10 cellular contexts compared by ENCODE assay signal in genomic region chr15:44550256-44550655, GRCh38. TPM values are rescaled to one million over a fixed set of nuclear protein-coding genes. Genes with fewer than 3 reads are reported as not detected.
DNase-seq lines count a peak whose midpoint lies in the region; ATAC-seq and TF ChIP-seq lines count a peak whose summit lies in the region.
"Had no signal": no experiment of that assay in that cellular context is flagged by ENCODE, and none has a peak within 500 bp of the region (broad histone marks: within the 10 kb centered on the region; RNA-seq: fewer than 3 reads in every experiment).

No MANE protein-coding gene starts in this region.

- no peak overlapping the region for H3K27ac Mint-ChIP-seq in nephron progenitor cell

- H3K9me3 Mint-ChIP-seq in nephron progenitor cell: no peaks in the 10 kb centered on the region

- no peak for ATAC-seq in DND-41 (ENCODE audit: insufficient read depth, low read depth)

- H3K9ac ChIP-seq in DND-41 (ENCODE audit: low read depth, low read length) (no peak overlapping the region), colonic mucosa (ENCODE audit: low read depth in 2 of 2, low read length in 2 of 2) (no peak overlapping the region)

- no peak for DNase-seq in DND-41
- peak; percentile 27 for DNase-seq in NCI-H1694 (lab: John Stamatoyannopoulos, UW)
- DNase-seq in colonic mucosa: no peak
- no peak for DNase-seq in nephron progenitor cell
- DNase-seq in nucleus accumbens (lab: John Stamatoyannopoulos, UW): no peak
- no peak for DNase-seq in GM19240 (ENCODE audit: insufficient read length, low spot score)
- no peak for DNase-seq in cerebellar nuclear complex (lab: John Stamatoyannopoulos, UW)
- DNase-seq: activated naive CD4-positive, alpha-beta T cell treated with Interleukin-2 at 50 U/mL for 16 hours; NCI-H524 treated with DMSO at 0.1 percent for 48 hours; stimulated activated naive CD4-positive, alpha-beta T cell treated with Interleukin-2 at 50 U/mL for 16 hours had no signal

- H3K4me3 Mint-ChIP-seq in nephron progenitor cell: no peak overlapping the region

- H3K27me3 ChIP-seq in DND-41 (ENCODE audit: insufficient read depth, low read length, poor library complexity) (no peaks in the 10 kb centered on the region), colonic mucosa (no peaks in the 10 kb centered on the region)

- TF ChIP-seq CTCF in DND-41 (IDR thresholded peaks at IDR 0.05; ENCODE audit: borderline replicate concordance, extremely low read depth, low read length, poor library complexity, severe bottlenecking) (peak; percentile 10), colonic mucosa (IDR thresholded peaks at IDR 0.05) (peak; percentile 32), nephron progenitor cell (IDR thresholded peaks at IDR 0.05) (peak; percentile 25)

- H3K36me3 Mint-ChIP-seq in nephron progenitor cell (ENCODE audit: low read depth): peaks cover 72% of the 10 kb centered on the region

- no peaks in the 10 kb centered on the region for H3K9me3 ChIP-seq in DND-41 (ENCODE audit: insufficient read depth, low read length, severe bottlenecking)
- no peaks in the 10 kb centered on the region for H3K9me3 ChIP-seq in colonic mucosa

- peaks cover 23% of the 10 kb centered on the region; the same call in 1 of the 2 replicates for H4K20me1 ChIP-seq in DND-41 (ENCODE audit: insufficient read depth, low read length)

- H3K4me3 ChIP-seq in DND-41 (ENCODE audit: low read depth in 1 of 2, low read length in 2 of 2): no peak overlapping the region
- no peak overlapping the region for H3K4me3 ChIP-seq in colonic mucosa

- no peaks in the 10 kb centered on the region for H3K4me1 Mint-ChIP-seq in nephron progenitor cell

- H3K4me1 ChIP-seq in DND-41 (ENCODE audit: insufficient read depth, low read length): no peaks in the 10 kb centered on the region
- peaks cover 4% of the 10 kb centered on the region for H3K4me1 ChIP-seq in colonic mucosa

- no peaks in the 10 kb centered on the region for H3K27me3 Mint-ChIP-seq in nephron progenitor cell (ENCODE audit: low read depth, poor library complexity)

- intact Hi-C loops in colonic mucosa (cut with DNase I): no loop called here

- no peak overlapping the region for H2AFZ ChIP-seq in DND-41 (ENCODE audit: low read depth, low read length)

- peaks cover 61% of the 10 kb centered on the region for H3K79me2 ChIP-seq in DND-41 (ENCODE audit: insufficient read depth, low read length)

- H3K27ac ChIP-seq in DND-41 (ENCODE audit: low read length) (no peak overlapping the region), colonic mucosa (no peak overlapping the region)

- no peak overlapping the region for H3K4me2 ChIP-seq in DND-41 (ENCODE audit: insufficient read depth, low read length)

- H3K36me3 ChIP-seq in DND-41 (ENCODE audit: insufficient read depth, low read length) (peaks cover 55% of the 10 kb centered on the region), colonic mucosa (peaks cover 15% of the 10 kb centered on the region)

RNA-seq across cellular contexts. Expression of gene EIF3J, which starts 13.3 kb away (rescaled TPM):
- 10 to 100 TPM; 64.5 to 80.5 TPM for total RNA-seq in colonic mucosa
